Comparison of ENCODE assay signal across 37 cellular contexts in the genomic region with DNA sequence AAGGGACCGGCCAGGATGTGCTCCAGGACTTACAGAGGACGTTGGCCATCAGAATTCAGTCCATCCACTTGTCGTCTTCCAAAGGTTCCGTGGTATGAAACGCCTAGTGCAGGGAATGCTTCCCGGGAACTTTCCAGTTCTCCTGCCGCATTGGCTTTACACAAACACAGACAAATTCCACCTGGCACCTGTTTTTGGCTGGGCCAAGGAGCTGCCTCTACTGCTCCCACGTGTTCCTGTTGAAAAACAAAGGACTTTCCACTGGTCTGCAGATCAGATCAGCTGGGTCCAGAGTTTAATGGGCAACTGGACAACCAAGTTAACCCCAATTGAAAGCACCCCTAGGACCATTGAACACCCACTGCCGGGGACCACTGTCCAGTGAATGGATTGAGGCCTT. TPM values are rescaled to one million over a fixed set of nuclear protein-coding genes. Genes with fewer than 3 reads are reported as not detected.
DNase-seq lines count a peak whose midpoint lies in the region; ATAC-seq, FAIRE-seq and TF ChIP-seq lines count a peak whose summit lies in the region.
"Had no signal": no experiment of that assay in that cellular context is flagged by ENCODE, and none has a peak within 500 bp of the region (broad histone marks: within the 10 kb centered on the region; RNA-seq: fewer than 3 reads in every experiment).

No MANE protein-coding gene starts in this region.

- peak overlapping the region in 1 of 2 donors; percentile 17 for H3K9ac ChIP-seq in liver (ENCODE audit: low read depth in 1 of 2, low read length in 2 of 2)
- H3K9ac ChIP-seq in HepG2 (ENCODE audit: insufficient read depth, low read depth, low read length): no peak overlapping the region
- H3K9ac ChIP-seq: BLaER1; BLaER1 treated with 17β-estradiol and CSF1 and Interleukin-3, amounts not matched to agents 10 nM and 100 nM had no signal

- DNase-seq in HepG2 (ENCODE audit: low spot score) (no peak), T-helper 17 cell (no peak), left lobe of liver (ENCODE audit: low spot score) (peak; percentile 91), right lobe of liver (peak; percentile 33 to 94 (median 84)), cortex of kidney (lab: John Stamatoyannopoulos, UW) (no peak), NCI-H187 treated with DMSO at 0.1 percent for 48 hours (lab: John Stamatoyannopoulos, UW) (no peak), brain microvascular endothelial cell (no peak)
- DNase-seq: 8988T; ACHN; AML-193; BE2C; C1 segment of cervical spinal cord; Caco-2; Calu3; CD4-positive, alpha-beta memory T cell; CD4-positive, alpha-beta T cell; CD4-positive, CD25-positive, alpha-beta regulatory T cell; CD8-positive, alpha-beta memory T cell; CD8-positive, alpha-beta T cell; COR-L47; DMS 273 treated with DMSO at 0.1 percent for 48 hours; DMS153; DMS53; DMS79; DMS79 treated with DMSO at 0.1 percent for 48 hours; DND-41; EL had no signal

- H4K20me1 ChIP-seq in HepG2 (ENCODE audit: insufficient read depth, low read length): no peaks in the 10 kb centered on the region
- H4K20me1 ChIP-seq: BLaER1; BLaER1 treated with 17β-estradiol and CSF1 and Interleukin-3, amounts not matched to agents 10 nM and 100 nM had no signal

- H3K4me3 ChIP-seq in liver (ENCODE audit: low read depth in 1 of 3, low read length in 3 of 3) (no peak overlapping the region), HepG2 (replicated peaks in 1 of 3; ENCODE audit: insufficient read depth in 1 of 3, low read depth in 2 of 3, low read length in 3 of 3) (no peak overlapping the region), right lobe of liver (peak overlapping the region in 2 of 3 donors; percentile 5 to 55), brain microvascular endothelial cell (ENCODE audit: low read depth, low read length) (no peak overlapping the region)
- H3K4me3 ChIP-seq: A549; BLaER1; BLaER1 treated with 17β-estradiol and CSF1 and Interleukin-3, amounts not matched to agents 10 nM and 100 nM had no signal

- intact Hi-C loops in HepG2 (cut with micrococcal nuclease; ENCODE audit: unreplicated experiment) (no loop called here), right lobe of liver (cut with DNase I) (no loop called here)

- TF ChIP-seq RAD21 in liver (IDR thresholded peaks at IDR 0.05) (no peak), HepG2 (CRISPR knock-in tag; IDR thresholded peaks at IDR 0.05) (no peak)

- POLR2A ChIA-PET in HepG2 (lab: Yijun Ruan, JAX): no interaction called here

- TF ChIP-seq EP300 in HepG2 (IDR thresholded peaks at IDR 0.05; ENCODE audit: low read depth in 2 of 2, low read length in 2 of 2) (no peak), HepG2 (CRISPR knock-in tag; IDR thresholded peaks at IDR 0.05; ENCODE audit: borderline replicate concordance) (no peak)

- H3K36me3 Mint-ChIP-seq in T-helper 17 cell (ENCODE audit: low read depth): peaks cover 2% of the 10 kb centered on the region

- no peaks in the 10 kb centered on the region for H3K9me3 ChIP-seq in liver (ENCODE audit: control insufficient read depth in 4 of 4, low read length in 3 of 4)
- no peaks in the 10 kb centered on the region for H3K9me3 ChIP-seq in HepG2 (ENCODE audit: low read length)
- no peaks in the 10 kb centered on the region for H3K9me3 ChIP-seq in T-helper 17 cell (ENCODE audit: control insufficient read depth, low read length, poor library complexity, severe bottlenecking)
- H3K9me3 ChIP-seq in right lobe of liver: no peaks in the 10 kb centered on the region
- H3K9me3 ChIP-seq: A549, BE2C, BLaER1, Caco-2 had no signal

- peaks cover 2% of the 10 kb centered on the region for H3K4me1 Mint-ChIP-seq in T-helper 17 cell
- H3K4me1 Mint-ChIP-seq: B cell; CD8-positive, alpha-beta memory T cell had no signal

- H3K27ac Mint-ChIP-seq in T-helper 17 cell: peak overlapping the region; percentile 39
- H3K27ac Mint-ChIP-seq: B cell; CD4-positive, alpha-beta T cell; CD8-positive, alpha-beta memory T cell; CD8-positive, alpha-beta T cell had no signal

- no TSS peak for BruUV-seq in HepG2 (replicated peaks; lab: Mats Ljungman, UMichigan)

- TF ChIP-seq CTCF in liver (IDR thresholded peaks at IDR 0.05; ENCODE audit: low read depth, low read length, missing input control) (no peak), HepG2 (CRISPR knock-in tag; IDR thresholded peaks at IDR 0.05) (no peak), right lobe of liver (IDR thresholded peaks at IDR 0.05) (no peak), brain microvascular endothelial cell (IDR thresholded peaks at IDR 0.05; ENCODE audit: low read depth, low read length, missing control alignments) (no peak)

- 47% methylated on average over 9 of the region's 9 CpGs for WGBS in liver
- WGBS in HepG2 (ENCODE audit: low lambda C conversion rate): 62% methylated on average over 8 of the region's 9 CpGs
- WGBS in right lobe of liver (ENCODE audit: insufficient coverage, low coverage, low lambda C conversion rate, missing lambda C conversion rate): 49% methylated on average over 2 of the region's 9 CpGs

- H3K36me3 ChIP-seq in liver (ENCODE audit: control insufficient read depth in 4 of 4, insufficient read depth in 3 of 4, low read depth in 1 of 4, low read length in 3 of 4) (no peaks in the 10 kb centered on the region), HepG2 (replicated peaks in 1 of 2; ENCODE audit: control insufficient read depth in 1 of 2, insufficient read depth in 2 of 2, low read length in 2 of 2) (peaks cover 0 to 1% of the 10 kb centered on the region in 2 experiments; a peak in 1 of 5 replicates), right lobe of liver (no peaks in the 10 kb centered on the region), brain microvascular endothelial cell (replicated peaks) (no peaks in the 10 kb centered on the region)
- H3K36me3 ChIP-seq: BE2C, BLaER1 had no signal

- in situ Hi-C loops in HepG2 (cut with HindIII; ENCODE audit: extremely low pct_ligation_motif_present, low pct_unique_long_range_greater_than_20kb): no loop called here
- in situ Hi-C loops in brain microvascular endothelial cell (cut with HindIII; ENCODE audit: low pct_ligation_motif_present, low sequenced_read_pairs): no loop called here

- H2AFZ ChIP-seq in HepG2 (ENCODE audit: low read length): no peak overlapping the region

- H3K27ac ChIP-seq in liver (ENCODE audit: low read depth in 1 of 2, low read length in 2 of 2) (peak overlapping the region; percentile 35 to 64), HepG2 (ENCODE audit: extremely low read length, insufficient read depth, low read length) (no peak overlapping the region), right lobe of liver (peak overlapping the region in 2 of 3 donors; percentile 75 to 88), brain microvascular endothelial cell (no peak overlapping the region)
- H3K27ac ChIP-seq: 22Rv1; A549; BLaER1; BLaER1 treated with 17β-estradiol and CSF1 and Interleukin-3, amounts not matched to agents 10 nM and 100 nM; C4-2B had no signal

- H3K4me2 ChIP-seq in HepG2 (ENCODE audit: low read depth, low read length): no peak overlapping the region
- H3K4me2 ChIP-seq: A549; BLaER1; BLaER1 treated with 17β-estradiol and CSF1 and Interleukin-3, amounts not matched to agents 10 nM and 100 nM had no signal

- no peaks in the 10 kb centered on the region for H3K79me2 ChIP-seq in HepG2 (ENCODE audit: insufficient read depth, low read length)

- no peak overlapping the region for H3K4me3 Mint-ChIP-seq in T-helper 17 cell
- H3K4me3 Mint-ChIP-seq: B cell; CD14-positive monocyte; CD4-positive, alpha-beta memory T cell; CD4-positive, alpha-beta T cell; CD4-positive, CD25-positive, alpha-beta regulatory T cell; CD8-positive, alpha-beta memory T cell; CD8-positive, alpha-beta T cell had no signal

- ATAC-seq in HepG2 (no peak), T-helper 17 cell (no peak), left lobe of liver (peak; percentile 73), right lobe of liver (peak; percentile 70 to 84 (median 78))
- ATAC-seq: A549; CD8-positive, alpha-beta T cell had no signal

- H3K4me1 ChIP-seq in liver (ENCODE audit: control insufficient read depth in 4 of 4, insufficient read depth in 4 of 4, low read length in 3 of 4): peaks cover 2 to 34% (median 20%) of the 10 kb centered on the region in 4 donors
- H3K4me1 ChIP-seq in HepG2 (ENCODE audit: insufficient read depth, low read length): no peaks in the 10 kb centered on the region
- peaks cover 0 to 33% (median 6%) of the 10 kb centered on the region in 4 donors for H3K4me1 ChIP-seq in right lobe of liver
- H3K4me1 ChIP-seq: A549, Caco-2 had no signal

- FAIRE-seq in HepG2 (lab: Jason Lieb, UNC): no peak
- FAIRE-seq: A204.1, A549, D721Med had no signal

- CTCF ChIA-PET in HepG2 (lab: Yijun Ruan, JAX; ENCODE audit: low intra/inter-chr PET ratio, low total read pairs): no interaction called here

- H3K27me3 Mint-ChIP-seq in T-helper 17 cell: no peaks in the 10 kb centered on the region
- H3K27me3 Mint-ChIP-seq: CD4-positive, alpha-beta memory T cell; CD4-positive, alpha-beta T cell; CD4-positive, CD25-positive, alpha-beta regulatory T cell had no signal

- no peaks in the 10 kb centered on the region for H3K27me3 ChIP-seq in liver (ENCODE audit: control insufficient read depth in 4 of 4, insufficient read depth in 4 of 4, low read length in 3 of 4)
- no peaks in the 10 kb centered on the region; a peak in 1 of 5 replicates for H3K27me3 ChIP-seq in HepG2 (ENCODE audit: control insufficient read depth in 1 of 2, insufficient read depth in 2 of 2, low read length in 2 of 2)
- no peaks in the 10 kb centered on the region for H3K27me3 ChIP-seq in right lobe of liver
- no peaks in the 10 kb centered on the region for H3K27me3 ChIP-seq in brain microvascular endothelial cell (replicated peaks)
- H3K27me3 ChIP-seq: BE2C; BLaER1; BLaER1 treated with 17β-estradiol and CSF1 and Interleukin-3, amounts not matched to agents 10 nM and 100 nM had no signal

- no peak for TF ChIP-seq POLR2A in HepG2 (IDR thresholded peaks at IDR 0.05; ENCODE audit: insufficient read depth in 1 of 2, low read depth in 2 of 2, low read length in 2 of 2)
- TF ChIP-seq POLR2A in right lobe of liver (IDR thresholded peaks at IDR 0.05): no peak

RNA-seq across cellular contexts. Expression of a gene that starts 28.0 kb away (rescaled TPM):
- total RNA-seq in liver: 10 to 100 TPM; 17.5 to 33.6 TPM
- 10 to 100 TPM; 20.2 to 39.0 TPM for polyA plus RNA-seq in liver
- 70.2 and 123 TPM in 2 replicates for total RNA-seq in HepG2 (2016; rRNA removed; fragmentation: Illumina TruSeq; extraction: Trizol)
- 8.8 and 9.3 TPM in 2 replicates for total RNA-seq in HepG2 (2016; cell fraction: cytosol; rRNA removed; fragmentation: Illumina TruSeq; extraction: Trizol; ENCODE audit: low read depth)
- 72.3 and 120 TPM in 2 replicates for total RNA-seq in HepG2 (2016; cell fraction: insoluble cytoplasmic fraction; rRNA removed; fragmentation: Illumina TruSeq; extraction: Trizol)
- 19.5 and 24.8 TPM in 2 replicates for total RNA-seq in HepG2 (2016; cell fraction: membrane; rRNA removed; fragmentation: Illumina TruSeq; extraction: Trizol)
- total RNA-seq in HepG2 (2016; cell fraction: nucleus; rRNA removed; fragmentation: Illumina TruSeq; extraction: Trizol): 30.4 and 38.7 TPM in 2 replicates
- polyA plus RNA-seq in HepG2 (2011; rRNA removed): 41.5 and 65.9 TPM in 2 replicates
- polyA plus RNA-seq in HepG2 (2011; cell fraction: cytosol; rRNA removed): 91.4 and 116 TPM in 2 replicates
- polyA plus RNA-seq in HepG2 (2011; cell fraction: nucleus; rRNA removed): 69.5 and 74.4 TPM in 2 replicates
- 41.8 and 49.2 TPM in 2 replicates for polyA plus RNA-seq in HepG2 (2012)
- 5.8 and 6.8 TPM in 2 replicates for polyA plus RNA-seq in HepG2 (2016; cell fraction: cytosol; fragmentation: Illumina TruSeq; extraction: Trizol; ENCODE audit: low read depth)
- polyA plus RNA-seq in HepG2 (2016; cell fraction: insoluble cytoplasmic fraction; fragmentation: Illumina TruSeq; extraction: Trizol; ENCODE audit: low read depth): 109 and 113 TPM in 2 replicates
- 13.3 and 14.4 TPM in 2 replicates for polyA plus RNA-seq in HepG2 (2016; cell fraction: membrane; fragmentation: Illumina TruSeq; extraction: Trizol; ENCODE audit: low read depth)
- polyA plus RNA-seq in HepG2 (2016; cell fraction: nucleus; fragmentation: Illumina TruSeq; extraction: Trizol; ENCODE audit: insufficient read depth, low read depth): 50.1 and 55.0 TPM in 2 replicates
- 25.9 and 26.0 TPM in 2 replicates for polyA minus RNA-seq in HepG2 (2011; rRNA and poly(A)+ RNA removed; ENCODE audit: low replicate concordance)
- 25.7 and 29.7 TPM in 2 replicates for polyA minus RNA-seq in HepG2 (2011; cell fraction: cytosol; rRNA and poly(A)+ RNA removed)
- 43.4 and 44.1 TPM in 2 replicates for polyA minus RNA-seq in HepG2 (2011; cell fraction: nucleus; rRNA and poly(A)+ RNA removed)
- total RNA-seq in T-helper 17 cell: 10 to 100 TPM; 24.8 to 26.9 TPM
- total RNA-seq in left lobe of liver: 13.3 TPM
- total RNA-seq in right lobe of liver: 10 to 100 TPM; 10.1 to 47.3 (median 16.6) TPM

Comparison
In these comparisons a context has a peak if more than half of its experiments do, and no peak if none do; other contexts are left out.
1. H3K27ac ChIP-seq: peak in liver (2 of 2) and right lobe of liver (2 of 3); none in HepG2 (single experiment) and brain microvascular endothelial cell (single experiment).
2. H3K4me3 ChIP-seq: peak in right lobe of liver (2 of 3); none in liver (0 of 3), HepG2 (0 of 3) and brain microvascular endothelial cell (single experiment).
3. ATAC-seq: peak in left lobe of liver (single experiment) and right lobe of liver (4 of 4); none in HepG2 (single experiment) and T-helper 17 cell (single experiment).
4. DNase-seq: peak in left lobe of liver (single experiment) and right lobe of liver (3 of 3); none in HepG2 (single experiment), T-helper 17 cell (0 of 3), cortex of kidney (single experiment), NCI-H187 treated with DMSO at 0.1 percent for 48 hours (single experiment) and brain microvascular endothelial cell (single experiment).